Comparison of ENCODE assay signal across 16 cellular contexts in the genomic region with DNA sequence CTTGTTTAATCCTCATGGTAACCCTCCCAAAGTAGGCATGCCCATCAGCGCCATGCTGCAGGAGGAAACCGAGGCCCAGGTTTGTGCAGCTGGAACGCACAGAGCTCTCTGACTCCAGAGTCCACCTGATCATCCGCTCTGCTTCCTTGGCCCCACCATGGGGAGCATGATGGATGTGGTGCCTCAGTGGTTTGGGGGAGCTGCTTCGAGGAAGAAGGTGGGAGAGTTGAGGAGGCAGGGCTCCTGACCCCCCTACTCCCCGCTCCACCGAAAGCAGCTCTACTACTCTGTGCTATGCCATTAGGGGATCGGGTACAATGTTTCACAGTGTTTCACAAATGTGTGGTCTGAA. TPM values are rescaled to one million over a fixed set of nuclear protein-coding genes. Genes with fewer than 3 reads are reported as not detected.
"Had no signal": no experiment of that assay in that cellular context is flagged by ENCODE, and none has a peak within 500 bp of the region (broad histone marks: within the 10 kb centered on the region; RNA-seq: fewer than 3 reads in every experiment).

No MANE protein-coding gene starts in this region.

- H3K27ac Mint-ChIP-seq: activated CD4-positive, alpha-beta T cell treated with anti-CD3 and anti-CD28 coated beads for 36 hours; activated naive CD4-positive, alpha-beta T cell treated with anti-CD3 and anti-CD28 coated beads for 36 hours; activated T-helper 17 cell treated with anti-CD3 and anti-CD28 coated beads, Interleukin-2, amount 50 U/mL, for 72 hours; naive thymus-derived CD8-positive, alpha-beta T cell had no signal

- H3K4me3 Mint-ChIP-seq: activated CD4-positive, alpha-beta T cell treated with anti-CD3 and anti-CD28 coated beads for 36 hours; activated naive CD4-positive, alpha-beta T cell treated with anti-CD3 and anti-CD28 coated beads for 36 hours; activated T-helper 17 cell treated with anti-CD3 and anti-CD28 coated beads, Interleukin-2, amount 50 U/mL, for 72 hours; naive thymus-derived CD8-positive, alpha-beta T cell; T-helper 1 cell treated with Interleukin-12 subunit alpha and Interleukin-12 subunit beta and Interleukin-4 antibody, amounts not matched to agents 30 μg/mL and 1 μg/mL, for 36 hours had no signal

- ATAC-seq: activated CD4-positive, alpha-beta T cell treated with anti-CD3 and anti-CD28 coated beads for 36 hours; activated T-helper 17 cell treated with anti-CD3 and anti-CD28 coated beads, Interleukin-2, amount 50 U/mL, for 72 hours; naive thymus-derived CD8-positive, alpha-beta T cell had no signal

- DNase-seq: foreskin melanocyte; naive thymus-derived CD8-positive, alpha-beta T cell; stimulated activated CD4-positive, alpha-beta T cell treated with anti-CD3 and anti-CD28 coated beads, Interleukin-4, amount 100 ng/mL, for 24 hours; stimulated activated naive CD4-positive, alpha-beta T cell treated with Interleukin-2 at 50 U/mL for 16 hours; upper lobe of right lung had no signal

- H3K27me3 ChIP-seq: neutrophil, suprapubic skin, upper lobe of right lung had no signal

- H3K27ac ChIP-seq: epithelial cell of prostate, neutrophil, suprapubic skin, upper lobe of right lung, WERI-Rb-1 had no signal

- FAIRE-seq: astrocyte, small intestine had no signal

- H3K9me3 Mint-ChIP-seq: activated naive CD4-positive, alpha-beta T cell treated with anti-CD3 and anti-CD28 coated beads for 36 hours; activated T-helper 17 cell treated with anti-CD3 and anti-CD28 coated beads, Interleukin-2, amount 50 U/mL, for 72 hours; naive thymus-derived CD8-positive, alpha-beta T cell; T-helper 1 cell treated with Interleukin-12 subunit alpha and Interleukin-12 subunit beta and Interleukin-4 antibody, amounts not matched to agents 30 μg/mL and 1 μg/mL, for 36 hours had no signal

- H3K36me3 ChIP-seq: neutrophil, suprapubic skin, upper lobe of right lung, WERI-Rb-1 had no signal

- H3K27me3 Mint-ChIP-seq: activated CD4-positive, alpha-beta T cell treated with anti-CD3 and anti-CD28 coated beads for 36 hours; activated T-helper 17 cell treated with anti-CD3 and anti-CD28 coated beads, Interleukin-2, amount 50 U/mL, for 72 hours had no signal

- H3K36me3 Mint-ChIP-seq: naive thymus-derived CD8-positive, alpha-beta T cell had no signal

- H3K9me3 ChIP-seq: neutrophil, suprapubic skin, upper lobe of right lung had no signal

- H3K4me3 ChIP-seq: suprapubic skin, upper lobe of right lung had no signal

- H3K4me1 Mint-ChIP-seq: activated CD4-positive, alpha-beta T cell treated with anti-CD3 and anti-CD28 coated beads for 36 hours; activated T-helper 17 cell treated with anti-CD3 and anti-CD28 coated beads, Interleukin-2, amount 50 U/mL, for 72 hours had no signal

RNA-seq across cellular contexts. Expression of gene TGM2, which starts 52.2 kb away (rescaled TPM):
- total RNA-seq: activated CD8-positive, alpha-beta memory T cell treated with anti-CD3 and anti-CD28 coated beads for 36 hours; activated naive CD4-positive, alpha-beta T cell treated with anti-CD3 and anti-CD28 coated beads for 36 hours; naive thymus-derived CD8-positive, alpha-beta T cell had no signal
- polyA plus RNA-seq: naive thymus-derived CD8-positive, alpha-beta T cell had no signal
